2 cellular contexts compared by ENCODE assay signal in the genomic region with DNA sequence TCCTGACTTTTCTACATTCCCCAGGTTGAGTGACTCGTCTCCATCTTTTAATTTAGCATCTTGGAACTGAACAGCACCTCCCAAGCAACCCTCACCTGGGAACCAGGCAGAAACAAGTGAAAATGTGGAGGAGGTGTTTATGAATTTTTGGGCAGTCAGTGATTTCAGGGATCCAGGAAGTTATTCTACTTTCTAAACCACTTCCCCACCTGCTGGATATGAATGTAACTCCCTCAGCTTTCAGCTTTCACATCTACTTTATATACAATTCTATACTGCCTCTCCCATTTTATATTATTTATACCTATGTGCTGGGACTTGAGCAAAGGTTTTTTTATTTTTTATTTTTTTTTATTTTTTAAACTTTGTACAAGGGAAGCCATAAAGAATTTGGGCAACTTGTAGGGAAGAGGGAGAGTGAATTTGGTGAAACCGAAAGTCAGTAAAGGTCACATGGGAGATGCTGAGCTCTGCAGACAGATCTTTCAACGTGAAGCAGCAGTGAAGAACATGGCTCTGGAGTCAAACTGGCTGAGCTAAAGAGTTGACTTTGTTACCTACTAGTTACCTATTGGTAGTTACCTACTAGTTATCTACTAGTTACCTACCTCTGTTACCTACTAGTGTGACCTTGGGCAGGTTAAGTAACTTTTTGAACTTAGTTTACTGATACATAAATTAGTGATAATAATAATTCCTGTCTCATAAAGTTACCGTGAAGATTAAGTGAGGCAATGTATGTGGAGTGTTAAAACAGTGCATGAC.
TF ChIP-seq lines count a peak whose summit lies in the region.

No MANE protein-coding gene starts in this region.

TF ChIP-seq in IMR-90, 13 proteins besides CTCF, POLR2A, EP300 and RAD21:
- TF ChIP-seq, protein P1, sequence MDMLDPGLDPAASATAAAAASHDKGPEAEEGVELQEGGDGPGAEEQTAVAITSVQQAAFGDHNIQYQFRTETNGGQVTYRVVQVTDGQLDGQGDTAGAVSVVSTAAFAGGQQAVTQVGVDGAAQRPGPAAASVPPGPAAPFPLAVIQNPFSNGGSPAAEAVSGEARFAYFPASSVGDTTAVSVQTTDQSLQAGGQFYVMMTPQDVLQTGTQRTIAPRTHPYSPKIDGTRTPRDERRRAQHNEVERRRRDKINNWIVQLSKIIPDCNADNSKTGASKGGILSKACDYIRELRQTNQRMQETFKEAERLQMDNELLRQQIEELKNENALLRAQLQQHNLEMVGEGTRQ (IDR thresholded peaks at IDR 0.05; ENCODE audit: low read depth, low read length) = no peak
- no peak for TF ChIP-seq MAFK (IDR thresholded peaks at IDR 0.05; ENCODE audit: low read depth, low read length)
- TF ChIP-seq CEBPB (IDR thresholded peaks at IDR 0.05; ENCODE audit: low read depth, low read length) = no peak
- TF ChIP-seq MAZ (IDR thresholded peaks at IDR 0.05; ENCODE audit: borderline replicate concordance, low read depth, low read length) = no peak
- TF ChIP-seq MXI1 (IDR thresholded peaks at IDR 0.05; ENCODE audit: borderline replicate concordance, low read depth, low read length) = no peak
- TF ChIP-seq CHD1 (IDR thresholded peaks at IDR 0.05; ENCODE audit: low read depth, low read length) = no peak

TF ChIP-seq in GM12878, 131 proteins besides CTCF, POLR2A, EP300 and RAD21:
- TF ChIP-seq CHD4 (IDR thresholded peaks at IDR 0.05) (no peak), HDAC2 (IDR thresholded peaks at IDR 0.05) (no peak), NFXL1 (IDR thresholded peaks at IDR 0.05; ENCODE audit: borderline replicate concordance) (no peak), SIN3A (IDR thresholded peaks at IDR 0.05; ENCODE audit: low read depth, low read length) (no peak), GABPA (IDR thresholded peaks at IDR 0.05; ENCODE audit: low read depth) (no peak), TCF7 (IDR thresholded peaks at IDR 0.05; ENCODE audit: borderline replicate concordance) (no peak), NR2C1 (IDR thresholded peaks at IDR 0.05) (no peak), RCOR1 (conservative IDR thresholded peaks at IDR 0.05; ENCODE audit: low read depth, low read length) (no peak), SUZ12 (IDR thresholded peaks at IDR 0.05; ENCODE audit: unreplicated experiment) (no peak)
